In genomic region chr12:89578499-89578898, GRCh38 we compare ENCODE assay signal across 24 cellular contexts. TPM values are rescaled to one million over a fixed set of nuclear protein-coding genes. Genes with fewer than 3 reads are reported as not detected.
DNase-seq lines count a peak whose midpoint lies in the region; ATAC-seq, FAIRE-seq and TF ChIP-seq lines count a peak whose summit lies in the region.
"Had no signal": no experiment of that assay in that cellular context is flagged by ENCODE, and none has a peak within 500 bp of the region (broad histone marks: within the 10 kb centered on the region; RNA-seq: fewer than 3 reads in every experiment).

No MANE protein-coding gene starts in this region.

- H3K23ac ChIP-seq in H9 (ENCODE audit: insufficient read length, low read depth, low read length): no peak overlapping the region

- H3T11ph ChIP-seq in H9 (ENCODE audit: low read length): no peak overlapping the region

- no peak overlapping the region for H3K56ac ChIP-seq in H9 (ENCODE audit: insufficient read length, low read depth, low read length)

- no peak overlapping the region for H2BK15ac ChIP-seq in H9 (ENCODE audit: low read depth, low read length)

- TF ChIP-seq CTCF in pancreas (IDR thresholded peaks at IDR 0.05) (no peak), H9 (conservative IDR thresholded peaks at IDR 0.05) (no peak)

- H3K27ac Mint-ChIP-seq in activated T-cell treated with anti-CD3 and anti-CD28 coated beads, Interleukin-2, amount 50 U/mL, for 72 hours: no peak overlapping the region
- H3K27ac Mint-ChIP-seq in activated T-helper 17 cell treated with anti-CD3 and anti-CD28 coated beads, Interleukin-2, amount 50 U/mL, for 72 hours: no peak overlapping the region
- H3K27ac Mint-ChIP-seq in H9: no peak overlapping the region
- H3K27ac Mint-ChIP-seq: CD14-positive monocyte; CD4-positive, alpha-beta T cell; CD8-positive, alpha-beta memory T cell; GM23338; HFFc6 had no signal

- H3K23me2 ChIP-seq in H9 (ENCODE audit: insufficient read length, low read depth, low read length, poor library complexity, severe bottlenecking): no peaks in the 10 kb centered on the region

- H3K9ac ChIP-seq in H9 (ENCODE audit: extremely low read depth, insufficient read length, low read length): no peak overlapping the region
- H3K9ac ChIP-seq: BLaER1 treated with 17β-estradiol and CSF1 and Interleukin-3, amounts not matched to agents 10 nM and 100 nM had no signal

- H2BK5ac ChIP-seq in H9 (ENCODE audit: insufficient read length, low read length): no peak overlapping the region

- H2BK12ac ChIP-seq in H9 (ENCODE audit: insufficient read length, low read depth, low read length): no peak overlapping the region

- no peak overlapping the region for H2AK5ac ChIP-seq in H9 (ENCODE audit: insufficient read length, low read length)

- H3K14ac ChIP-seq in H9 (ENCODE audit: insufficient read depth, low read length): no peak overlapping the region

- no peak for DNase-seq in activated T-cell treated with anti-CD3 and anti-CD28 coated beads, Interleukin-2, amount 50 U/mL, for 72 hours
- DNase-seq in activated T-cell treated with anti-CD3 and anti-CD28 coated beads, Interleukin-2, amount 50 U/mL, for 1 hour: no peak
- DNase-seq in pancreas (no peak), H9 (no peak), NCI-H2196 (lab: John Stamatoyannopoulos, UW; ENCODE audit: unreplicated experiment) (no peak)
- DNase-seq: 8988T; ACHN; AML-193; BE2C; CD4-positive, alpha-beta T cell; CD8-positive, alpha-beta memory T cell; DMS 273 treated with DMSO at 0.1 percent for 48 hours; DMS79; EL; GDM1; HFFc6 had no signal

- peak; percentile 36 to 55 for ATAC-seq in activated T-cell treated with anti-CD3 and anti-CD28 coated beads, Interleukin-2, amount 50 U/mL, for 72 hours (replicated peaks in 1 of 2)
- peak; percentile 60 for ATAC-seq in activated T-helper 17 cell treated with anti-CD3 and anti-CD28 coated beads, Interleukin-2, amount 50 U/mL, for 72 hours (replicated peaks)
- ATAC-seq in pancreas: no peak
- ATAC-seq: A549, GM12878, GM23338 had no signal

- no peaks in the 10 kb centered on the region for H3K27me3 ChIP-seq in pancreas
- H3K27me3 ChIP-seq in H9 (ENCODE audit: insufficient read depth, low read length): no peaks in the 10 kb centered on the region
- H3K27me3 ChIP-seq: BE2C; BLaER1 treated with 17β-estradiol and CSF1 and Interleukin-3, amounts not matched to agents 10 nM and 100 nM had no signal

- no peaks in the 10 kb centered on the region for H4K20me1 ChIP-seq in H9 (ENCODE audit: control insufficient read depth, insufficient read depth, insufficient read length)

- H3K27me3 Mint-ChIP-seq in activated T-cell treated with anti-CD3 and anti-CD28 coated beads, Interleukin-2, amount 50 U/mL, for 72 hours (ENCODE audit: low read depth): no peaks in the 10 kb centered on the region
- no peaks in the 10 kb centered on the region for H3K27me3 Mint-ChIP-seq in activated T-helper 17 cell treated with anti-CD3 and anti-CD28 coated beads, Interleukin-2, amount 50 U/mL, for 72 hours
- H3K27me3 Mint-ChIP-seq in H9 (ENCODE audit: low read depth): no peaks in the 10 kb centered on the region
- H3K27me3 Mint-ChIP-seq: CD4-positive, alpha-beta T cell; CD8-positive, alpha-beta memory T cell had no signal

- H3K36me3 ChIP-seq in pancreas: no peaks in the 10 kb centered on the region
- H3K36me3 ChIP-seq: BE2C, HAP-1 had no signal

- peaks cover 9% of the 10 kb centered on the region for H3K4me1 Mint-ChIP-seq in activated T-cell treated with anti-CD3 and anti-CD28 coated beads, Interleukin-2, amount 50 U/mL, for 72 hours (ENCODE audit: low read depth)
- H3K4me1 Mint-ChIP-seq in activated T-helper 17 cell treated with anti-CD3 and anti-CD28 coated beads, Interleukin-2, amount 50 U/mL, for 72 hours: peaks cover 6% of the 10 kb centered on the region
- peaks cover 6 to 8% of the 10 kb centered on the region in 2 experiments; a peak in 3 of 4 replicates for H3K4me1 Mint-ChIP-seq in H9

- 85 to 87% methylated on average over 2 of the region's 2 CpGs for WGBS in pancreas, 2 donors
- no CpG with 5 or more reads among the region's 2 CpGs for WGBS in H9 (ENCODE audit: extremely low coverage, insufficient read length, low lambda C conversion rate)

- H3K4me3 Mint-ChIP-seq in activated T-cell treated with anti-CD3 and anti-CD28 coated beads, Interleukin-2, amount 50 U/mL, for 72 hours: no peak overlapping the region
- H3K4me3 Mint-ChIP-seq in activated T-helper 17 cell treated with anti-CD3 and anti-CD28 coated beads, Interleukin-2, amount 50 U/mL, for 72 hours: no peak overlapping the region
- no peak overlapping the region for H3K4me3 Mint-ChIP-seq in H9
- H3K4me3 Mint-ChIP-seq: CD14-positive monocyte; CD4-positive, alpha-beta T cell; CD8-positive, alpha-beta memory T cell; GM23338; HFFc6 had no signal

- H3K36me3 Mint-ChIP-seq in activated T-cell treated with anti-CD3 and anti-CD28 coated beads, Interleukin-2, amount 50 U/mL, for 72 hours (ENCODE audit: insufficient read depth in 2 of 2): no peaks in the 10 kb centered on the region
- no peaks in the 10 kb centered on the region for H3K36me3 Mint-ChIP-seq in activated T-helper 17 cell treated with anti-CD3 and anti-CD28 coated beads, Interleukin-2, amount 50 U/mL, for 72 hours (ENCODE audit: low read depth)
- H3K36me3 Mint-ChIP-seq in H9 (ENCODE audit: insufficient read depth in 1 of 3, low read depth in 3 of 3): no peaks in the 10 kb centered on the region

- H3K9me3 Mint-ChIP-seq in activated T-cell treated with anti-CD3 and anti-CD28 coated beads, Interleukin-2, amount 50 U/mL, for 72 hours: no peaks in the 10 kb centered on the region
- peaks cover 5% of the 10 kb centered on the region for H3K9me3 Mint-ChIP-seq in activated T-helper 17 cell treated with anti-CD3 and anti-CD28 coated beads, Interleukin-2, amount 50 U/mL, for 72 hours
- no peaks in the 10 kb centered on the region for H3K9me3 Mint-ChIP-seq in H9
- H3K9me3 Mint-ChIP-seq: CD4-positive, alpha-beta T cell; CD8-positive, alpha-beta memory T cell; GM23338; HFFc6 had no signal

- H4K91ac ChIP-seq in H9 (ENCODE audit: insufficient read length, low read depth, low read length): no peak overlapping the region

- H3K9me3 ChIP-seq in pancreas: no peaks in the 10 kb centered on the region
- no peaks in the 10 kb centered on the region for H3K9me3 ChIP-seq in H9 (ENCODE audit: control insufficient read depth, low read depth, low read length)
- H3K9me3 ChIP-seq: A549; BE2C; BLaER1 treated with 17β-estradiol and CSF1 and Interleukin-3, amounts not matched to agents 10 nM and 100 nM; HAP-1 had no signal

- no peak overlapping the region for H3K4ac ChIP-seq in H9 (ENCODE audit: low read depth, low read length)

- H3K4me1 ChIP-seq in pancreas: peaks cover 0 to 9% (median 0%) of the 10 kb centered on the region in 3 donors
- no peaks in the 10 kb centered on the region for H3K4me1 ChIP-seq in H9 (ENCODE audit: insufficient read depth, low read length)

- no peak overlapping the region for H2BK20ac ChIP-seq in H9 (ENCODE audit: low read depth, low read length, poor library complexity, severe bottlenecking)

- H4K8ac ChIP-seq in H9 (replicated peaks; ENCODE audit: insufficient read length, low read depth, low read length): no peak overlapping the region

- no peak overlapping the region for H4K5ac ChIP-seq in H9 (ENCODE audit: insufficient read length, low read depth, low read length)

- intact Hi-C loops in pancreas (cut with DNase I): no loop called here

- no peaks in the 10 kb centered on the region for H3K79me2 ChIP-seq in H9 (ENCODE audit: insufficient read depth, low read length)

- H3K79me1 ChIP-seq in H9 (ENCODE audit: insufficient read depth, low read depth, low read length, poor library complexity, severe bottlenecking): no peaks in the 10 kb centered on the region

- H3K4me2 ChIP-seq in H9 (ENCODE audit: insufficient read depth, insufficient read length, low read length): no peak overlapping the region
- H3K4me2 ChIP-seq: A549; BLaER1 treated with 17β-estradiol and CSF1 and Interleukin-3, amounts not matched to agents 10 nM and 100 nM; GM23338 had no signal

- no peak overlapping the region for H2AFZ ChIP-seq in H9 (ENCODE audit: low read length)
- H2AFZ ChIP-seq: GM23338 had no signal

- no peak overlapping the region for H3K4me3 ChIP-seq in pancreas
- H3K4me3 ChIP-seq: A549; BLaER1 treated with 17β-estradiol and CSF1 and Interleukin-3, amounts not matched to agents 10 nM and 100 nM; GM12878; GM23338; HAP-1 had no signal

- no peak overlapping the region for H3K18ac ChIP-seq in H9 (ENCODE audit: insufficient read length, low read depth, low read length)

- FAIRE-seq in pancreas (lab: Jason Lieb, UNC): peak; percentile 9
- FAIRE-seq: A549, D721Med, GM12878 had no signal

- no peak overlapping the region for H3K27ac ChIP-seq in pancreas
- no peak overlapping the region for H3K27ac ChIP-seq in H9 (ENCODE audit: insufficient read length, low read depth, low read length)
- H3K27ac ChIP-seq: A549; BLaER1 treated with 17β-estradiol and CSF1 and Interleukin-3, amounts not matched to agents 10 nM and 100 nM had no signal

- H2BK120ac ChIP-seq in H9 (ENCODE audit: low read depth, low read length, poor library complexity, severe bottlenecking): no peak overlapping the region

RNA-seq across cellular contexts. Expression of gene POC1B, which starts 52.7 kb away (rescaled TPM):
- 10 to 100 TPM; 53.8 to 64.3 TPM for total RNA-seq in activated T-cell treated with anti-CD3 and anti-CD28 coated beads, Interleukin-2, amount 50 U/mL, for 72 hours
- 10 to 100 TPM; 47.5 to 54.3 TPM for total RNA-seq in activated T-helper 17 cell treated with anti-CD3 and anti-CD28 coated beads, Interleukin-2, amount 50 U/mL, for 72 hours
- total RNA-seq in pancreas: 10 to 100 TPM in 1 of 6 donors, 1 to 10 TPM in 5; 4.3 to 15.5 (median 6.2) TPM
- polyA plus RNA-seq in pancreas: 1 to 10 TPM; 3.4 to 6.2 TPM
- 11.6 and 12.5 TPM in 2 replicates for total RNA-seq in H9 (2021)

RNA-seq across cellular contexts. Expression of gene GALNT4, which starts 53.9 kb away (rescaled TPM):
- 10 to 100 TPM in 1 of 2 donors, 1 to 10 TPM in 1; 6.7 to 10.6 TPM for total RNA-seq in activated T-cell treated with anti-CD3 and anti-CD28 coated beads, Interleukin-2, amount 50 U/mL, for 72 hours
- total RNA-seq in activated T-helper 17 cell treated with anti-CD3 and anti-CD28 coated beads, Interleukin-2, amount 50 U/mL, for 72 hours: 10 to 100 TPM; 15.1 to 16.7 TPM
- total RNA-seq in pancreas (10 to 100 TPM in 1 of 6 donors, 1 to 10 TPM in 5; 3.2 to 15.8 (median 6.5) TPM), H9 (2021) (3.1 TPM in 2 replicates)
- polyA plus RNA-seq in pancreas: 1 to 10 TPM; 2.6 to 4.3 TPM

Comparison
In these comparisons a context has a peak if more than half of its experiments do, and no peak if none do; other contexts are left out.
1. ATAC-seq: peak in activated T-cell treated with anti-CD3 and anti-CD28 coated beads, Interleukin-2, amount 50 U/mL, for 72 hours (2 of 2) and activated T-helper 17 cell treated with anti-CD3 and anti-CD28 coated beads, Interleukin-2, amount 50 U/mL, for 72 hours (single experiment); none in pancreas (0 of 4).